In genomic region chr5:173677125-173677672, GRCh38 we compare ENCODE assay signal across 1 cellular context.
TF ChIP-seq lines count a peak whose summit lies in the region.

No MANE protein-coding gene starts in this region.

TF ChIP-seq in K562, 482 proteins besides CTCF, POLR2A, EP300 and RAD21 (continued from another document):
- TF ChIP-seq ZMIZ1 (IDR thresholded peaks at IDR 0.05; ENCODE audit: low read depth in 2 of 2, low read length in 2 of 2), result peak in 1 of 2 experiments; percentile 68; a peak in 1 of 4 replicates
- TF ChIP-seq TFAM (CRISPR knock-in tag; conservative IDR thresholded peaks at IDR 0.05), result no peak
- no peak for TF ChIP-seq C11orf30 (IDR thresholded peaks at IDR 0.05; ENCODE audit: low read depth)
TF ChIP-seq in K562: peak in this region for 10.
